In genomic region chr2:180893752-180894151, GRCh38 we compare ENCODE assay signal across 3 cellular contexts.
TF ChIP-seq lines count a peak whose summit lies in the region.

No MANE protein-coding gene starts in this region.

TF ChIP-seq in HepG2, 621 proteins besides CTCF, POLR2A, EP300 and RAD21 (continues in another document):
- TF ChIP-seq HNRNPH1 (optimal IDR thresholded peaks at IDR 0.05; ENCODE audit: low read depth, low read length) = no peak
- TF ChIP-seq ZNF772 (CRISPR knock-in tag; IDR thresholded peaks at IDR 0.05) = no peak
- no peak for TF ChIP-seq ZNF670 (CRISPR knock-in tag; IDR thresholded peaks at IDR 0.05; ENCODE audit: borderline replicate concordance)
- TF ChIP-seq, protein P1, sequence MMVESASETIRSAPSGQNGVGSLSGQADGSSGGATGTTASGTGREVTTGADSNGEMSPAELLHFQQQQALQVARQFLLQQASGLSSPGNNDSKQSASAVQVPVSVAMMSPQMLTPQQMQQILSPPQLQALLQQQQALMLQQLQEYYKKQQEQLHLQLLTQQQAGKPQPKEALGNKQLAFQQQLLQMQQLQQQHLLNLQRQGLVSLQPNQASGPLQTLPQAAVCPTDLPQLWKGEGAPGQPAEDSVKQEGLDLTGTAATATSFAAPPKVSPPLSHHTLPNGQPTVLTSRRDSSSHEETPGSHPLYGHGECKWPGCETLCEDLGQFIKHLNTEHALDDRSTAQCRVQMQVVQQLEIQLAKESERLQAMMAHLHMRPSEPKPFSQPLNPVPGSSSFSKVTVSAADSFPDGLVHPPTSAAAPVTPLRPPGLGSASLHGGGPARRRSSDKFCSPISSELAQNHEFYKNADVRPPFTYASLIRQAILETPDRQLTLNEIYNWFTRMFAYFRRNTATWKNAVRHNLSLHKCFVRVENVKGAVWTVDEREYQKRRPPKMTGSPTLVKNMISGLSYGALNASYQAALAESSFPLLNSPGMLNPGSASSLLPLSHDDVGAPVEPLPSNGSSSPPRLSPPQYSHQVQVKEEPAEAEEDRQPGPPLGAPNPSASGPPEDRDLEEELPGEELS (CRISPR knock-in tag; IDR thresholded peaks at IDR 0.05) = no peak
- TF ChIP-seq, protein P2, sequence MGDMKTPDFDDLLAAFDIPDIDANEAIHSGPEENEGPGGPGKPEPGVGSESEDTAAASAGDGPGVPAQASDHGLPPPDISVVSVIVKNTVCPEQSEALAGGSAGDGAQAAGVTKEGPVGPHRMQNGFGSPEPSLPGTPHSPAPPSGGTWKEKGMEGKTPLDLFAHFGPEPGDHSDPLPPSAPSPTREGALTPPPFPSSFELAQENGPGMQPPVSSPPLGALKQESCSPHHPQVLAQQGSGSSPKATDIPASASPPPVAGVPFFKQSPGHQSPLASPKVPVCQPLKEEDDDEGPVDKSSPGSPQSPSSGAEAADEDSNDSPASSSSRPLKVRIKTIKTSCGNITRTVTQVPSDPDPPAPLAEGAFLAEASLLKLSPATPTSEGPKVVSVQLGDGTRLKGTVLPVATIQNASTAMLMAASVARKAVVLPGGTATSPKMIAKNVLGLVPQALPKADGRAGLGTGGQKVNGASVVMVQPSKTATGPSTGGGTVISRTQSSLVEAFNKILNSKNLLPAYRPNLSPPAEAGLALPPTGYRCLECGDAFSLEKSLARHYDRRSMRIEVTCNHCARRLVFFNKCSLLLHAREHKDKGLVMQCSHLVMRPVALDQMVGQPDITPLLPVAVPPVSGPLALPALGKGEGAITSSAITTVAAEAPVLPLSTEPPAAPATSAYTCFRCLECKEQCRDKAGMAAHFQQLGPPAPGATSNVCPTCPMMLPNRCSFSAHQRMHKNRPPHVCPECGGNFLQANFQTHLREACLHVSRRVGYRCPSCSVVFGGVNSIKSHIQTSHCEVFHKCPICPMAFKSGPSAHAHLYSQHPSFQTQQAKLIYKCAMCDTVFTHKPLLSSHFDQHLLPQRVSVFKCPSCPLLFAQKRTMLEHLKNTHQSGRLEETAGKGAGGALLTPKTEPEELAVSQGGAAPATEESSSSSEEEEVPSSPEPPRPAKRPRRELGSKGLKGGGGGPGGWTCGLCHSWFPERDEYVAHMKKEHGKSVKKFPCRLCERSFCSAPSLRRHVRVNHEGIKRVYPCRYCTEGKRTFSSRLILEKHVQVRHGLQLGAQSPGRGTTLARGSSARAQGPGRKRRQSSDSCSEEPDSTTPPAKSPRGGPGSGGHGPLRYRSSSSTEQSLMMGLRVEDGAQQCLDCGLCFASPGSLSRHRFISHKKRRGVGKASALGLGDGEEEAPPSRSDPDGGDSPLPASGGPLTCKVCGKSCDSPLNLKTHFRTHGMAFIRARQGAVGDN (CRISPR knock-in tag; IDR thresholded peaks at IDR 0.05) = no peak
- no peak for TF ChIP-seq CCAR2 (optimal IDR thresholded peaks at IDR 0.05; ENCODE audit: low read depth, low read length)
- TF ChIP-seq ZNF747 (CRISPR knock-in tag; IDR thresholded peaks at IDR 0.05; ENCODE audit: borderline replicate concordance) = no peak
- TF ChIP-seq POLR2G (IDR thresholded peaks at IDR 0.05; ENCODE audit: low read depth, low read length) = no peak
- TF ChIP-seq, protein P3, sequence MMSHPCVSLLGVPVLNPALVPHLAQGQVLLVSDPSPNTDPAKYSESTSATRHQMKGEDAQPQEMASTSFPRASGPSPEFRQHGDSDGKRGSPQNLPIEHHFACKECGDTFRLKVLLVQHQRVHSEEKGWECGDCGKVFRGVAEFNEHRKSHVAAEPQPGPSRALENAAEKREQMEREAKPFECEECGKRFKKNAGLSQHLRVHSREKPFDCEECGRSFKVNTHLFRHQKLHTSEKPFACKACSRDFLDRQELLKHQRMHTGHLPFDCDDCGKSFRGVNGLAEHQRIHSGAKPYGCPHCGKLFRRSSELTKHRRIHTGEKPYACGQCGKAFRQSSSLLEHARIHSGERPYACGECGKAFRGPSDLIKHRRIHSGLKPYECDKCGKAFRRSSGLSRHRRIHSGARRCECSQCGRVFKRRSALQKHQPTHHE (CRISPR knock-in tag; IDR thresholded peaks at IDR 0.05; ENCODE audit: borderline replicate concordance) = no peak
- peak in 1 of 2 experiments; percentile 23; a peak in 1 of 4 replicates for TF ChIP-seq MAFK (conservative IDR thresholded peaks at IDR 0.05 in 1 of 2, IDR thresholded peaks at IDR 0.05 in 1 of 2; ENCODE audit: low read length in 2 of 2)

TF ChIP-seq in IMR-90, 13 proteins besides CTCF, POLR2A, EP300 and RAD21:
- TF ChIP-seq RCOR1 (IDR thresholded peaks at IDR 0.05; ENCODE audit: insufficient replicate concordance, low read length) = no peak
- TF ChIP-seq CEBPB (IDR thresholded peaks at IDR 0.05; ENCODE audit: low read depth, low read length) = 0 out of 2 replicates have a peak, but pooled peaks have one; percentile 23
TF ChIP-seq in IMR-90: peak in this region for 1.

TF ChIP-seq in K562, 482 proteins besides CTCF, POLR2A, EP300 and RAD21:
- TF ChIP-seq CEBPG (CRISPR knock-in tag; IDR thresholded peaks at IDR 0.05) (no peak), CEBPG (tag; conservative IDR thresholded peaks at IDR 0.05 in 1 of 2, IDR thresholded peaks at IDR 0.05 in 1 of 2) (0 out of 4 replicates have a peak, but pooled peaks of 1 of the 2 experiments have one; percentile 20), LARP7 (IDR thresholded peaks at IDR 0.05) (no peak), CEBPB (tag; IDR thresholded peaks at IDR 0.05) (peak; percentile 73)
TF ChIP-seq in K562: peak in this region for 2.
